1 cellular context compared by ENCODE assay signal in the genomic region with DNA sequence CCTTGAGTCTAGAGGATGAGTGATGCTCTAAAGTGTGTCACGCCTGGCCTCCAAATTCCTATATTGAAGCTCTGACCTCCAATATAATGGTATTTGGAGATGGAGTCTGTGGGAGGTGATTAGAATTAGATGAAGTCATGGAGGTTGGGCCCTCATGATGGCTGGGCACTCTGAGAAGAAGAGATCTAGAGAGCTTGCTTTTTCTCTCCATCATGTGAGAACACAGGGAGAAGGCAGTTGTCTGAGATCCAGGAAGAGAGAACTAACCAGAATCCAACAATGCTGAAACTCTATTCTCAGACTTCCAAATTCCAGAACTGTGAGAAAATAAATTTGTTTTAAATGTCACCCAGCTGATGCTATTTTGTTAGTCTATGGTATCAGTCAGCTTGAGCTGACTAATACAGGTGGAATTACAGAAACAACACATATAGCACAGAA.
TF ChIP-seq lines count a peak whose summit lies in the region.

No MANE protein-coding gene starts in this region.

TF ChIP-seq in endothelial cell of umbilical vein, 7 proteins besides CTCF, POLR2A, EP300 and RAD21 (continued from another document):
- no peak for TF ChIP-seq MAX (IDR thresholded peaks at IDR 0.05; ENCODE audit: insufficient read depth, insufficient read length)
